2 cellular contexts compared by ENCODE assay signal in genomic region chr19:1170938-1171754, GRCh38.
TF ChIP-seq lines count a peak whose summit lies in the region.

No MANE protein-coding gene starts in this region.

TF ChIP-seq in A549, 52 proteins besides CTCF, POLR2A, EP300 and RAD21 (continued from another document):
- TF ChIP-seq RCOR1 (IDR thresholded peaks at IDR 0.05; ENCODE audit: low read depth, low read length) (no peak), REST (IDR thresholded peaks at IDR 0.05) (no peak), HEYL (CRISPR knock-in tag; IDR thresholded peaks at IDR 0.05) (no peak), MAZ (IDR thresholded peaks at IDR 0.05; ENCODE audit: borderline replicate concordance, low read depth, low read length) (no peak)

TF ChIP-seq in HEK293, 187 proteins besides CTCF, POLR2A, EP300 and RAD21 (continued from another document):
- TF ChIP-seq PRDM4 (tag by site-specific recombination; IDR thresholded peaks at IDR 0.05) (no peak), ZNF571 (tag by site-specific recombination; IDR thresholded peaks at IDR 0.05) (no peak), ZNF138 (tag by site-specific recombination; IDR thresholded peaks at IDR 0.05; ENCODE audit: borderline replicate concordance) (no peak), FEZF1 (tag by site-specific recombination; IDR thresholded peaks at IDR 0.05) (no peak), ZSCAN4 (tag by site-specific recombination; IDR thresholded peaks at IDR 0.05) (peak; percentile 67; the same call in 1 of the 2 replicates), ZNF514 (tag by site-specific recombination; IDR thresholded peaks at IDR 0.05) (no peak), ZNF555 (tag by site-specific recombination; conservative IDR thresholded peaks at IDR 0.05) (no peak), ZFP3 (tag by site-specific recombination; IDR thresholded peaks at IDR 0.05; ENCODE audit: low read depth) (no peak), GLIS2 (tag by site-specific recombination; IDR thresholded peaks at IDR 0.05) (peak; percentile 40; the same call in 1 of the 2 replicates), ZNF626 (tag by site-specific recombination; IDR thresholded peaks at IDR 0.05) (no peak), ZBTB7A (tag by site-specific recombination; IDR thresholded peaks at IDR 0.05; ENCODE audit: low read depth) (no peak), ZNF214 (tag by site-specific recombination; IDR thresholded peaks at IDR 0.05; ENCODE audit: borderline replicate concordance) (no peak), ZNF10 (tag by site-specific recombination; IDR thresholded peaks at IDR 0.05) (no peak), ZNF324 (tag by site-specific recombination; IDR thresholded peaks at IDR 0.05) (no peak), ZNF37A (tag by site-specific recombination; IDR thresholded peaks at IDR 0.05) (no peak), TCF7L2 (IDR thresholded peaks at IDR 0.05; ENCODE audit: borderline replicate concordance, low read depth, low read length) (no peak), ZNF658 (tag by site-specific recombination; IDR thresholded peaks at IDR 0.05) (no peak), ZNF701 (tag by site-specific recombination; IDR thresholded peaks at IDR 0.05) (no peak), ZNF501 (tag by site-specific recombination; IDR thresholded peaks at IDR 0.05) (no peak), ZNF548 (tag by site-specific recombination; IDR thresholded peaks at IDR 0.05) (no peak), ZNF133 (tag by site-specific recombination; IDR thresholded peaks at IDR 0.05) (no peak), GLIS1 (tag by site-specific recombination; IDR thresholded peaks at IDR 0.05) (peak; percentile 74), ZNF157 (tag by site-specific recombination; IDR thresholded peaks at IDR 0.05) (no peak), ZXDB (tag by site-specific recombination; IDR thresholded peaks at IDR 0.05) (no peak), ZIC2 (tag by site-specific recombination; IDR thresholded peaks at IDR 0.05) (peak; percentile 18; the same call in 1 of the 2 replicates), ZNF561 (tag by site-specific recombination; IDR thresholded peaks at IDR 0.05; ENCODE audit: borderline replicate concordance) (no peak), PRDM2 (tag by site-specific recombination; IDR thresholded peaks at IDR 0.05; ENCODE audit: borderline replicate concordance) (peak; percentile 20; the same call in 1 of the 2 replicates), ZNF768 (tag by site-specific recombination; IDR thresholded peaks at IDR 0.05) (no peak), INSM2 (tag by site-specific recombination; IDR thresholded peaks at IDR 0.05) (0 out of 2 replicates have a peak, but pooled peaks have one; percentile 19), ZNF837 (tag by site-specific recombination; IDR thresholded peaks at IDR 0.05) (no peak), RBAK (tag by site-specific recombination; IDR thresholded peaks at IDR 0.05) (no peak), PRDM10 (tag by site-specific recombination; IDR thresholded peaks at IDR 0.05) (no peak), ZNF670 (tag by site-specific recombination; IDR thresholded peaks at IDR 0.05; ENCODE audit: low read depth) (no peak), ZNF18 (tag by site-specific recombination; IDR thresholded peaks at IDR 0.05) (no peak), ZNF155 (tag by site-specific recombination; IDR thresholded peaks at IDR 0.05) (no peak), ZNF623 (tag by site-specific recombination; IDR thresholded peaks at IDR 0.05) (no peak), ZNF549 (tag by site-specific recombination; IDR thresholded peaks at IDR 0.05) (no peak), PBX3 (CRISPR knock-in tag; IDR thresholded peaks at IDR 0.05) (no peak), ZNF146 (tag by site-specific recombination; IDR thresholded peaks at IDR 0.05) (no peak), ZBTB8A (tag by site-specific recombination; IDR thresholded peaks at IDR 0.05) (no peak), ZNF48 (tag by site-specific recombination; IDR thresholded peaks at IDR 0.05) (no peak), TRIM28 (IDR thresholded peaks at IDR 0.05; ENCODE audit: borderline replicate concordance, low read length) (no peak)
